ENCODE assay signal across 8 cellular contexts in the genomic region with DNA sequence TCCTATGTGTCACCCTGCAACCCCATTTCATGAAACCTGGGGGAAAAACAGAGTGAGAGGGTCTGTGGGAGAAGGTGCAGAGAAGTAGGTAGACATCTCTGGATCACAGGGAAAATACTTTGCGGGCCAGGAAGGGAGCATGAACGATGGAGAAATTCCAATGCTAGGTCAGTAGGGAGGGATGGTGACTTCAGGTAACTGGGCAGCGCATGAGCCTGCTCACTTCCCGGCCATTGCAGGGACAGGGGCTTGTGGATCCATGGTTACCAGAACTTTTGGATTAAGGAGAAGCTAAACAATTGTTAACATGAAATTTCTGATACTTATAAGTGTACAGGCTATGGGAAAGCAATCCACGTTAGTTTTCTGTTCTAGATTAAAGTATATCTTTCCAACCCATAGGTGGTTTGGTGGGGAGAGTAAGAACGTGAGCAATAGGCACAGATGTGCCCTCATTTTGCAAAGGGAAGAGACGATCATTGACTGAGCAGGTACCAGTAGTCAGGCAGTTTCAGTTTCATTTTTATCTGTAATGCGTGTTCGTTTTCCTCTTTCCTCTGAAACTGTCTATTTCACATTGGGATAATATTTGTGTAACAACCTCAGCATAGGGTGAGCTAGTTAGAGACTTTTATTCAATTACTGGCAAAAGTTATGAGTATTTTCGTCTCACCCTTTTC.
DNase-seq lines count a peak whose midpoint lies in the region; ATAC-seq and TF ChIP-seq lines count a peak whose summit lies in the region.

No MANE protein-coding gene starts in this region.

- peak; percentile 81 for ATAC-seq in HG02885 (IDR thresholded peaks at IDR 0.05; ENCODE audit: poor library complexity, unreplicated experiment)
- peak; percentile 68 to 87 (median 76) for ATAC-seq in T-cell (replicated peaks in 1 of 4)

- H3K9me3 Mint-ChIP-seq in T-cell (peaks cover 0 to 5% (median 0%) of the 10 kb centered on the region in 3 donors), neural crest cell (no peaks in the 10 kb centered on the region)

- CTCF ChIA-PET in T-cell (lab: Charles Lee), result no interaction called here

- peak; percentile 76 for DNase-seq in NCI-H2029 treated with DMSO at 0.1 percent for 48 hours (lab: John Stamatoyannopoulos, UW)
- DNase-seq in NCI-H2029 (lab: John Stamatoyannopoulos, UW), result no peak
- DNase-seq in T-cell, result no peak
- no peak for DNase-seq in neural crest cell (ENCODE audit: low read depth, low spot score)
- DNase-seq in mesenteric fat pad (ENCODE audit: low spot score), result no peak
- no peak for DNase-seq in hypothalamus (lab: John Stamatoyannopoulos, UW)
- no peak for DNase-seq in DMS 273 treated with DMSO at 0.1 percent for 48 hours (lab: John Stamatoyannopoulos, UW)

- H3K27ac Mint-ChIP-seq in T-cell (peak overlapping the region; percentile 84 to 93), neural crest cell (ENCODE audit: unreplicated experiment) (peak overlapping the region; percentile 24)

- H3K27me3 Mint-ChIP-seq in T-cell (peaks cover 0 to 10% of the 10 kb centered on the region in 2 donors), neural crest cell (ENCODE audit: low read depth) (no peaks in the 10 kb centered on the region)

- H3K4me3 Mint-ChIP-seq in T-cell (peak overlapping the region; percentile 77 to 84 (median 78)), neural crest cell (no peak overlapping the region)

- H3K4me1 Mint-ChIP-seq in T-cell (peaks cover 11 to 36% (median 21%) of the 10 kb centered on the region in 3 donors), neural crest cell (peaks cover 14% of the 10 kb centered on the region)

- H3K36me3 Mint-ChIP-seq in T-cell (no peaks in the 10 kb centered on the region), neural crest cell (ENCODE audit: low read depth) (no peaks in the 10 kb centered on the region)

- TF ChIP-seq CTCF in neural crest cell (conservative IDR thresholded peaks at IDR 0.05), result no peak

- POLR2A ChIA-PET in T-cell (lab: Charles Lee), result no interaction called here
